Comparison of ENCODE assay signal across 26 cellular contexts in genomic region chr1:50921029-50921428, GRCh38.
"Had no signal": no experiment of that assay in that cellular context is flagged by ENCODE, and none has a peak within 500 bp of the region (broad histone marks: within the 10 kb centered on the region; RNA-seq: fewer than 3 reads in every experiment).

No MANE protein-coding gene starts in this region.

- ATAC-seq: activated T-cell treated with anti-CD3 and anti-CD28 coated beads, Interleukin-2, amount 50 U/mL, for 72 hours; esophagus mucosa had no signal

- H3K4me1 ChIP-seq: colonic mucosa had no signal

- H3K27ac Mint-ChIP-seq: activated CD4-positive, alpha-beta memory T cell treated with anti-CD3 and anti-CD28 coated beads, Interleukin-2, amount 10 ng/mL, durations not matched to agents 7 days and 5 days; activated CD4-positive, alpha-beta T cell treated with anti-CD3 and anti-CD28 coated beads, Interleukin-2, amount 10 ng/mL, durations not matched to agents 7 days and 5 days; activated naive CD8-positive, alpha-beta T cell; activated T-cell treated with anti-CD3 and anti-CD28 coated beads, Interleukin-2, amount 50 U/mL, for 24 hours; activated T-cell treated with anti-CD3 and anti-CD28 coated beads, Interleukin-2, amount 50 U/mL, for 72 hours had no signal

- DNase-seq: activated CD4-positive, alpha-beta memory T cell treated with anti-CD3 and anti-CD28 coated beads, Interleukin-2, amount 10 ng/mL, durations not matched to agents 7 days and 5 days; activated CD4-positive, alpha-beta T cell treated with anti-CD3 and anti-CD28 coated beads for 1 hour; activated CD4-positive, alpha-beta T cell treated with anti-CD3 and anti-CD28 coated beads for 4 hours; activated CD4-positive, alpha-beta T cell treated with anti-CD3 and anti-CD28 coated beads, Interleukin-2, amount 10 ng/mL, durations not matched to agents 7 days and 5 days; activated CD4-positive, alpha-beta T cell treated with anti-CD3 and anti-CD28 coated beads, Interleukin-2, amount 50 U/mL, for 4 hours; activated CD8-positive, alpha-beta memory T cell treated with anti-CD3 and anti-CD28 coated beads, Interleukin-2, amount 50 U/mL, for 48 hours; activated gamma-delta T cell; activated naive CD4-positive, alpha-beta T cell treated with anti-CD3 and anti-CD28 coated beads, Interleukin-2, amount 50 U/mL, for 16 hours; activated naive CD4-positive, alpha-beta T cell treated with Interleukin-2 at 50 U/mL for 16 hours; activated T-cell treated with anti-CD3 and anti-CD28 coated beads for 4 hours; activated T-cell treated with anti-CD3 and anti-CD28 coated beads, Interleukin-2, amount 50 U/mL, for 24 hours; activated T-cell treated with anti-CD3 and anti-CD28 coated beads, Interleukin-2, amount 50 U/mL, for 72 hours; amniotic stem cell; anterior cingulate cortex; brain microvascular endothelial cell; colonic mucosa; effector CD8-positive, alpha-beta T cell; foreskin fibroblast; head of caudate nucleus; T-helper 2 cell had no signal

- H3K4me1 Mint-ChIP-seq: activated CD4-positive, alpha-beta memory T cell treated with anti-CD3 and anti-CD28 coated beads, Interleukin-2, amount 10 ng/mL, durations not matched to agents 7 days and 5 days had no signal

- FAIRE-seq: astrocyte, bronchial epithelial cell, frontal cortex had no signal

- H3K27me3 ChIP-seq: brain microvascular endothelial cell, colonic mucosa had no signal

- H3K27ac ChIP-seq: brain microvascular endothelial cell, colonic mucosa had no signal

- H3K4me3 Mint-ChIP-seq: activated CD4-positive, alpha-beta memory T cell treated with anti-CD3 and anti-CD28 coated beads, Interleukin-2, amount 10 ng/mL, durations not matched to agents 7 days and 5 days; activated CD4-positive, alpha-beta T cell treated with anti-CD3 and anti-CD28 coated beads, Interleukin-2, amount 10 ng/mL, durations not matched to agents 7 days and 5 days; activated naive CD8-positive, alpha-beta T cell; activated T-cell treated with anti-CD3 and anti-CD28 coated beads, Interleukin-2, amount 50 U/mL, for 24 hours; activated T-cell treated with anti-CD3 and anti-CD28 coated beads, Interleukin-2, amount 50 U/mL, for 72 hours; central memory CD8-positive, alpha-beta T cell had no signal

- H3K36me3 ChIP-seq: brain microvascular endothelial cell, colonic mucosa had no signal

- H3K4me3 ChIP-seq: colonic mucosa had no signal

- H3K27me3 Mint-ChIP-seq: activated CD4-positive, alpha-beta memory T cell treated with anti-CD3 and anti-CD28 coated beads, Interleukin-2, amount 10 ng/mL, durations not matched to agents 7 days and 5 days; activated CD4-positive, alpha-beta T cell treated with anti-CD3 and anti-CD28 coated beads, Interleukin-2, amount 10 ng/mL, durations not matched to agents 7 days and 5 days; activated naive CD8-positive, alpha-beta T cell; activated T-cell treated with anti-CD3 and anti-CD28 coated beads, Interleukin-2, amount 50 U/mL, for 24 hours; central memory CD8-positive, alpha-beta T cell had no signal

- H3K9me3 ChIP-seq: colonic mucosa had no signal
